Comparison of ENCODE assay signal across 20 cellular contexts in genomic region chr19:46220038-46220615, GRCh38. TPM values are rescaled to one million over a fixed set of nuclear protein-coding genes. Genes with fewer than 3 reads are reported as not detected.
DNase-seq lines count a peak whose midpoint lies in the region; FAIRE-seq and TF ChIP-seq lines count a peak whose summit lies in the region.
"Had no signal": no experiment of that assay in that cellular context is flagged by ENCODE, and none has a peak within 500 bp of the region (broad histone marks: within the 10 kb centered on the region; RNA-seq: fewer than 3 reads in every experiment).

No MANE protein-coding gene starts in this region.

- no CpG with 5 or more reads among the region's 8 CpGs for WGBS in neuronal stem cell (ENCODE audit: extremely low coverage in 2 of 2, insufficient read length in 2 of 2, insufficient replicate concordance in 1 of 2), 2 donors

- H3K9me3 ChIP-seq in MG63 (0 out of 2 replicates have a peak, but pooled peaks cover under 1% of the 10 kb centered on the region), kidney (ENCODE audit: control insufficient read depth in 1 of 2, low read length in 2 of 2) (no peaks in the 10 kb centered on the region), neuronal stem cell (replicated peaks in 1 of 2; ENCODE audit: control insufficient read depth in 2 of 2, insufficient read depth in 1 of 2, low read depth in 1 of 2, low read length in 2 of 2) (no peaks in the 10 kb centered on the region)
- H3K9me3 ChIP-seq: Caco-2 had no signal

- peaks cover 1% of the 10 kb centered on the region for H3K79me1 ChIP-seq in neuronal stem cell (ENCODE audit: low read depth, low read length)

- no peak overlapping the region for H2AFZ ChIP-seq in neuronal stem cell (ENCODE audit: low read length)
- H2AFZ ChIP-seq: GM23338 had no signal

- H2BK15ac ChIP-seq in neuronal stem cell (ENCODE audit: low read length) = no peak overlapping the region

- TF ChIP-seq CTCF in kidney (IDR thresholded peaks at IDR 0.05; ENCODE audit: borderline replicate concordance, extremely low read depth, insufficient read depth) = no peak

- H3K9ac ChIP-seq in kidney (ENCODE audit: low read length in 2 of 2) (no peak overlapping the region), neuronal stem cell (ENCODE audit: low read depth, low read length, poor library complexity) (no peak overlapping the region)

- no peak overlapping the region for H3K4me2 ChIP-seq in neuronal stem cell (ENCODE audit: insufficient read depth, low read length, poor library complexity, severe bottlenecking)
- H3K4me2 ChIP-seq: GM23338 had no signal

- no peak overlapping the region for H3K23ac ChIP-seq in neuronal stem cell (ENCODE audit: low read depth, low read length, poor library complexity)

- H3K4ac ChIP-seq in neuronal stem cell (ENCODE audit: low read length) = no peak overlapping the region

- H3K4me3 ChIP-seq in MG63 (no peak overlapping the region), kidney (ENCODE audit: low read length in 2 of 2) (no peak overlapping the region), neuronal stem cell (ENCODE audit: low read length in 2 of 2) (no peak overlapping the region)
- H3K4me3 ChIP-seq: GM23338 had no signal

- no peak overlapping the region for H2BK120ac ChIP-seq in neuronal stem cell (ENCODE audit: low read depth, low read length)

- peak overlapping the region; percentile 21 for H2AK5ac ChIP-seq in neuronal stem cell (ENCODE audit: low read depth, low read length)

- intact Hi-C loops in kidney (cut with DNase I) = no loop called here

- H3K18ac ChIP-seq in neuronal stem cell (ENCODE audit: low read length) = peak overlapping the region; percentile 27

- no peak overlapping the region for H4K8ac ChIP-seq in neuronal stem cell (ENCODE audit: low read depth, low read length)

- H3K14ac ChIP-seq in neuronal stem cell (ENCODE audit: low read length) = peak overlapping the region; percentile 57

- H3K36me3 ChIP-seq in MG63 = no peaks in the 10 kb centered on the region
- H3K36me3 ChIP-seq in kidney (ENCODE audit: control insufficient read depth in 1 of 2, insufficient read depth in 2 of 2, low read length in 2 of 2) = no peaks in the 10 kb centered on the region
- H3K36me3 ChIP-seq in neuronal stem cell (replicated peaks in 1 of 2; ENCODE audit: control insufficient read depth in 2 of 2, insufficient read depth in 2 of 2, low read length in 2 of 2) = no peaks in the 10 kb centered on the region

- DNase-seq in MG63 = peak; percentile 22
- peak; percentile 12 for DNase-seq in kidney
- DNase-seq in neuronal stem cell (ENCODE audit: low spot score) = no peak
- DNase-seq in effector CD4-positive, alpha-beta T cell = no peak
- no peak for DNase-seq in germinal center (ENCODE audit: low spot score)
- no peak for DNase-seq in NCI-H526 (lab: John Stamatoyannopoulos, UW)
- DNase-seq: ACHN; Caco-2; CD4-positive, alpha-beta T cell; IMR-90 had no signal

- H3K27me3 ChIP-seq in MG63 = peaks cover 9% of the 10 kb centered on the region
- peaks cover 0 to 16% (median 0%) of the 10 kb centered on the region in 3 experiments for H3K27me3 ChIP-seq in neuronal stem cell (ENCODE audit: control insufficient read depth in 3 of 3, insufficient read depth in 3 of 3, low read depth in 1 of 3, low read length in 3 of 3)

- H3K4me1 ChIP-seq in kidney (ENCODE audit: control insufficient read depth in 1 of 2, insufficient read depth in 1 of 2, low read depth in 1 of 2, low read length in 2 of 2) (no peaks in the 10 kb centered on the region), neuronal stem cell (ENCODE audit: control insufficient read depth in 2 of 2, insufficient read depth in 1 of 2, low read depth in 1 of 2, low read length in 2 of 2) (peaks cover 0 to 3% of the 10 kb centered on the region in 2 donors)

- H3K27ac ChIP-seq in kidney (ENCODE audit: low read depth in 2 of 2, low read length in 2 of 2) (no peak overlapping the region), neuronal stem cell (replicated peaks; ENCODE audit: low read length) (no peak overlapping the region)
- H3K27ac ChIP-seq: C4-2B had no signal

- no peak overlapping the region for H2BK5ac ChIP-seq in neuronal stem cell (ENCODE audit: low read length)

- no peak overlapping the region for H4K91ac ChIP-seq in neuronal stem cell (ENCODE audit: low read depth, low read length, poor library complexity)

- H2BK12ac ChIP-seq in neuronal stem cell (ENCODE audit: low read length) = no peak overlapping the region

- FAIRE-seq in kidney (lab: Jason Lieb, UNC) = no peak
- FAIRE-seq: A204.1, D721Med, G401.6, GM12891, GM18507, H54, HTR-8/SVneo had no signal

RNA-seq across cellular contexts. Expression of gene IGFL1, which starts 9.4 kb away (rescaled TPM):
- total RNA-seq in MG63 (2014; rRNA removed; shearing (Covaris generic); ENCODE audit: low replicate concordance) = not detected in 2 replicates
- not detected for total RNA-seq in kidney
- polyA plus RNA-seq in kidney (ENCODE audit: insufficient read depth, low read depth, low replicate concordance) = not detected
- polyA plus RNA-seq in neuronal stem cell (2013, experiment 1 of 2) = not detected
- polyA plus RNA-seq in neuronal stem cell (2013, experiment 2 of 2) = not detected
- total RNA-seq: Caco-2; CD4-positive, alpha-beta T cell; GM23338; IMR-90 had no signal
- polyA plus RNA-seq: BJ, GM23338, IMR-90 had no signal

Comparison
In these comparisons a context has a peak if more than half of its experiments do, and no peak if none do; other contexts are left out.
1. DNase-seq: peak in MG63 (single experiment) and kidney (single experiment); none in neuronal stem cell (single experiment), effector CD4-positive, alpha-beta T cell (single experiment), germinal center (single experiment) and NCI-H526 (0 of 2).